ENCODE assay signal across 18 cellular contexts in the genomic region with DNA sequence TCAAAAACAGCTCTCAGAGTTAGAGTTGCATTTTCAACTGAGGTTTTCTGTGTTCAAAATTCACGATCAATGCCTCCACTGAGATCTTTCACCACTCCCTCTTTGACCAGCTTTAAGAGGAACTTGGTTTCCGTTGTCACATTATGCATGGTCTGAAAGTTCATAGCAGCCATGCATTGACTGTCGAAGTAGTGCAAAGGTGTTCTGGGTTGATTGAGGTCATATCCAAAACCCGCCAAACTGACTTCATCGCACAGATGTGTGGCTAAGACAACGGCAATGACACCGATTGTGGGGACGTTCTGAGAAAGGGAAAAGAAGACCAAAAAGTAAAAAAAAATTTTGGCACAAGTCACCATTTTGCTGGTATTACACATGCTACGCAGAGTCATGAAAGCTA. TPM values are rescaled to one million over a fixed set of nuclear protein-coding genes. Genes with fewer than 3 reads are reported as not detected.
A peak's percentile ranks its signal among the peaks of the same experiment; 100 is the strongest.
DNase-seq lines count a peak whose midpoint lies in the region; ATAC-seq and TF ChIP-seq lines count a peak whose summit lies in the region.
"Had no signal": no experiment of that assay in that cellular context is flagged by ENCODE, and none has a peak within 500 bp of the region (broad histone marks: within the 10 kb centered on the region; RNA-seq: fewer than 3 reads in every experiment).

No MANE protein-coding gene starts in this region.

- peak; percentile 74 for ATAC-seq in CD4-positive, alpha-beta T cell (ENCODE audit: poor library complexity)
- peak in 3 of 4 experiments; percentile 43 to 80 (median 76) for ATAC-seq in T-cell (replicated peaks in 1 of 4)
- ATAC-seq in effector memory CD8-positive, alpha-beta T cell (replicated peaks) = peak; percentile 95
- ATAC-seq: heart left ventricle had no signal

- no peak overlapping the region for H3K4me3 ChIP-seq in GM06990 (replicated peaks; ENCODE audit: low read depth, low read length)
- H3K4me3 ChIP-seq in osteoblast (ENCODE audit: insufficient read depth, low read length) = no peak overlapping the region
- H3K4me3 ChIP-seq: heart left ventricle, lung, testis had no signal

- no peak overlapping the region for H3K4me2 ChIP-seq in osteoblast (ENCODE audit: insufficient read depth, low read length)

- H3K27me3 Mint-ChIP-seq in CD4-positive, alpha-beta T cell = no peaks in the 10 kb centered on the region
- H3K27me3 Mint-ChIP-seq in T-cell = no peaks in the 10 kb centered on the region
- no peaks in the 10 kb centered on the region for H3K27me3 Mint-ChIP-seq in effector memory CD8-positive, alpha-beta T cell

- no peaks in the 10 kb centered on the region for H3K27me3 ChIP-seq in CD4-positive, alpha-beta T cell (ENCODE audit: control insufficient read depth, insufficient read depth, low read length)
- H3K27me3 ChIP-seq in GM06990 (replicated peaks; ENCODE audit: control insufficient read depth, insufficient read depth, low read length) (no peaks in the 10 kb centered on the region), osteoblast (ENCODE audit: insufficient read depth, low read length) (no peaks in the 10 kb centered on the region)
- H3K27me3 ChIP-seq: heart left ventricle, testis had no signal

- peaks cover 63% of the 10 kb centered on the region for H3K36me3 Mint-ChIP-seq in CD4-positive, alpha-beta T cell (ENCODE audit: low read depth)
- H3K36me3 Mint-ChIP-seq in T-cell = peaks cover 53% of the 10 kb centered on the region
- H3K36me3 Mint-ChIP-seq in effector memory CD8-positive, alpha-beta T cell (ENCODE audit: insufficient read depth) = peaks cover 41% of the 10 kb centered on the region

- CTCF ChIA-PET in CD4-positive, alpha-beta T cell (lab: Charles Lee) = no interaction called here
- CTCF ChIA-PET in T-cell (lab: Charles Lee) = interaction anchor here (0.6 to 1.4 kb wide), 4 partner anchors 13 to 49 kb away, joined by 3 to 5 read pairs (median 4); a partner anchor contains a TSS

- H3K4me1 Mint-ChIP-seq in CD4-positive, alpha-beta T cell (ENCODE audit: low read depth) = peaks cover 24% of the 10 kb centered on the region
- peaks cover 16 to 23% (median 18%) of the 10 kb centered on the region in 3 donors for H3K4me1 Mint-ChIP-seq in T-cell
- peaks cover 8 to 14% of the 10 kb centered on the region in 2 donors for H3K4me1 Mint-ChIP-seq in effector memory CD8-positive, alpha-beta T cell (ENCODE audit: low read depth in 2 of 2)

- intact Hi-C loops in CD4-positive, alpha-beta T cell (cut with DNase I, micrococcal nuclease) = no loop called here

- no peaks in the 10 kb centered on the region for H3K4me1 ChIP-seq in osteoblast (ENCODE audit: insufficient read depth, low read length)
- H3K4me1 ChIP-seq: heart left ventricle, testis had no signal

- H3K27ac Mint-ChIP-seq in CD4-positive, alpha-beta T cell = peak overlapping the region; percentile 65
- peak overlapping the region; percentile 57 to 72 for H3K27ac Mint-ChIP-seq in T-cell
- H3K27ac Mint-ChIP-seq in effector memory CD8-positive, alpha-beta T cell = peak overlapping the region in 1 of 2 donors; percentile 60
- H3K27ac Mint-ChIP-seq: activated T-helper 2 cell treated with anti-CD3 and anti-CD28 coated beads, Interferon-gamma antibody, Interleukin-2, Interleukin-4, amounts not matched to agents 10 μg/mL and 5 μg/mL and 100 μg/mL, durations not matched to agents 14 hours and 24 hours and 36 hours had no signal

- H3K27ac ChIP-seq in CD4-positive, alpha-beta T cell (ENCODE audit: low read depth, low read length) = no peak overlapping the region
- H3K27ac ChIP-seq in osteoblast (ENCODE audit: low read depth, low read length) = no peak overlapping the region
- H3K27ac ChIP-seq: heart left ventricle, testis had no signal

- H3K4me3 Mint-ChIP-seq in CD4-positive, alpha-beta T cell = no peak overlapping the region
- H3K4me3 Mint-ChIP-seq in T-cell = no peak overlapping the region
- no peak overlapping the region for H3K4me3 Mint-ChIP-seq in effector memory CD8-positive, alpha-beta T cell

- H3K9me3 ChIP-seq in CD4-positive, alpha-beta T cell (ENCODE audit: control insufficient read depth, low read length) = peaks cover 4% of the 10 kb centered on the region
- no peaks in the 10 kb centered on the region for H3K9me3 ChIP-seq in osteoblast (ENCODE audit: low read depth, low read length)
- H3K9me3 ChIP-seq: testis had no signal

- POLR2A ChIA-PET in CD4-positive, alpha-beta T cell (lab: Charles Lee) = interaction anchor here (2.1 kb wide), 1 partner anchor 13 kb away, joined by 8 read pairs; no protein-coding TSS in a partner anchor
- POLR2A ChIA-PET in T-cell (lab: Charles Lee) = no interaction called here

- no peaks in the 10 kb centered on the region for H3K9me3 Mint-ChIP-seq in CD4-positive, alpha-beta T cell
- peaks cover 0 to 2% (median 0%) of the 10 kb centered on the region in 3 donors for H3K9me3 Mint-ChIP-seq in T-cell
- H3K9me3 Mint-ChIP-seq in effector memory CD8-positive, alpha-beta T cell = no peaks in the 10 kb centered on the region

- H3K36me3 ChIP-seq in GM06990 (ENCODE audit: control insufficient read depth, insufficient read depth, low read length) = 0 out of 2 replicates have a peak, but pooled peaks cover 2% of the 10 kb centered on the region
- peaks cover 16% of the 10 kb centered on the region for H3K36me3 ChIP-seq in osteoblast (ENCODE audit: insufficient read depth, low read length)

- no peak for DNase-seq in CD4-positive, alpha-beta T cell
- peak; percentile 39 for DNase-seq in GM06990 (ENCODE audit: extremely low read depth, insufficient read length)
- peak in 2 of 34 experiments; percentile 20 to 33 for DNase-seq in T-cell
- DNase-seq in effector memory CD8-positive, alpha-beta T cell = peak in 1 of 3 experiments; percentile 16
- no peak for DNase-seq in DMS79 (lab: John Stamatoyannopoulos, UW)
- no peak for DNase-seq in NCI-H146 (lab: John Stamatoyannopoulos, UW)
- DNase-seq in osteoblast (ENCODE audit: insufficient read length, low spot score, missing footprints) = no peak
- no peak for DNase-seq in NCI-H345 treated with DMSO at 0.1 percent for 48 hours (lab: John Stamatoyannopoulos, UW; ENCODE audit: unreplicated experiment)
- DNase-seq: activated CD4-positive, alpha-beta T cell treated with anti-CD3 and anti-CD28 coated beads, Interleukin-2, amount 50 U/mL, for 1 hour; effector CD8-positive, alpha-beta T cell; heart left ventricle; NCI-H1417; NCI-H2171; posterior cingulate gyrus; stimulated activated CD8-positive, alpha-beta memory T cell treated with anti-CD3 and anti-CD28 coated beads, Interleukin-4, amount 100 ng/mL, for 48 hours; testis had no signal

- H2AFZ ChIP-seq in osteoblast (ENCODE audit: low read length) = no peak overlapping the region

- H3K79me2 ChIP-seq in osteoblast (ENCODE audit: insufficient read depth, low read length) = no peaks in the 10 kb centered on the region

- H4K20me1 ChIP-seq in osteoblast (ENCODE audit: insufficient read depth, low read length) = no peaks in the 10 kb centered on the region

- no peak for TF ChIP-seq CTCF in CD4-positive, alpha-beta T cell (IDR thresholded peaks at IDR 0.05)
- no peak for TF ChIP-seq CTCF in GM06990 (IDR thresholded peaks at IDR 0.05; ENCODE audit: insufficient read depth, low read length, poor library complexity, severe bottlenecking)
- no peak for TF ChIP-seq CTCF in osteoblast (IDR thresholded peaks at IDR 0.05; ENCODE audit: extremely low read depth, low read depth, low read length)

RNA-seq across cellular contexts. Expression of a gene that starts 48.7 kb away (rescaled TPM):
- total RNA-seq in CD4-positive, alpha-beta T cell = 10 to 100 TPM; 76.7 to 77.8 TPM
- total RNA-seq in T-cell (10 to 100 TPM; 22.8 to 56.2 (median 31.9) TPM), osteoblast (17.4 and 17.7 TPM in 2 replicates)
